In genomic region chr6:163331245-163331644, GRCh38 we compare ENCODE assay signal across 14 cellular contexts.
"Had no signal": no experiment of that assay in that cellular context is flagged by ENCODE, and none has a peak within 500 bp of the region (broad histone marks: within the 10 kb centered on the region; RNA-seq: fewer than 3 reads in every experiment).

No MANE protein-coding gene starts in this region.

- H3K36me3 ChIP-seq: heart left ventricle, ovary, right atrium auricular region, tibial nerve, upper lobe of right lung, vagina had no signal

- H3K36me3 Mint-ChIP-seq: naive thymus-derived CD8-positive, alpha-beta T cell had no signal

- DNase-seq: effector memory CD8-positive, alpha-beta T cell; foreskin keratinocyte; heart left ventricle; mucosa of descending colon; naive thymus-derived CD8-positive, alpha-beta T cell; ovary; small intestine; stimulated activated CD4-positive, alpha-beta T cell treated with anti-CD3 and anti-CD28 coated beads, Interleukin-12 subunit alpha, Interleukin-12 subunit beta, amount 100 ng/mL, for 4 hours; stimulated activated naive CD8-positive, alpha-beta T cell treated with anti-CD3 and anti-CD28 coated beads, Interleukin-15, Interleukin-2, amounts not matched to agents 100 U/mL and 50 U/mL, for 24 hours; testis; upper lobe of right lung had no signal

- H3K27me3 ChIP-seq: foreskin keratinocyte, heart left ventricle, ovary, right atrium auricular region, testis, tibial nerve, upper lobe of right lung, vagina had no signal

- H3K9me3 ChIP-seq: heart left ventricle, mucosa of descending colon, ovary, right atrium auricular region, testis, tibial nerve, upper lobe of right lung, vagina had no signal

- H3K27ac ChIP-seq: foreskin keratinocyte, heart left ventricle, ovary, right atrium auricular region, testis, upper lobe of right lung, vagina had no signal

- H3K27ac Mint-ChIP-seq: effector memory CD8-positive, alpha-beta T cell; naive thymus-derived CD8-positive, alpha-beta T cell had no signal

- H3K4me3 ChIP-seq: heart left ventricle, mucosa of descending colon, ovary, right atrium auricular region, testis, tibial nerve, upper lobe of right lung, vagina had no signal

- H3K4me3 Mint-ChIP-seq: effector memory CD8-positive, alpha-beta T cell; naive thymus-derived CD8-positive, alpha-beta T cell had no signal

- H3K4me1 ChIP-seq: foreskin keratinocyte, testis, vagina had no signal

- H3K9me3 Mint-ChIP-seq: effector memory CD8-positive, alpha-beta T cell had no signal
